In genomic region chr7:16801111-16801542, GRCh38 we compare ENCODE assay signal across 8 cellular contexts.
DNase-seq lines count a peak whose midpoint lies in the region; ATAC-seq and TF ChIP-seq lines count a peak whose summit lies in the region.

No MANE protein-coding gene starts in this region.

- H3K4me3 ChIP-seq in MM.1S (ENCODE audit: low read length): no peak overlapping the region

- no peaks in the 10 kb centered on the region for H3K36me3 ChIP-seq in MM.1S (replicated peaks; ENCODE audit: insufficient read depth, low read length)

- H3K9me2 ChIP-seq in MM.1S (replicated peaks; ENCODE audit: insufficient read depth, low read length): no peaks in the 10 kb centered on the region

- H3K4me1 ChIP-seq in MM.1S (ENCODE audit: low read length): no peaks in the 10 kb centered on the region

- no peak overlapping the region for H3K9ac ChIP-seq in MM.1S (ENCODE audit: low read length)

- H3K27ac ChIP-seq in MM.1S (ENCODE audit: low read length): no peak overlapping the region

- DNase-seq in D341Med (ENCODE audit: low spot score): peak; percentile 43
- peak; percentile 56 for DNase-seq in GM20000 (ENCODE audit: low spot score)
- peak; percentile 49 for DNase-seq in MM.1S
- peak; percentile 45 for DNase-seq in SHP77 treated with DMSO at 0.1 percent for 48 hours (lab: John Stamatoyannopoulos, UW)
- DNase-seq in fibroblast of gingiva (ENCODE audit: low read depth): peak; percentile 33
- DNase-seq in pons (ENCODE audit: low spot score): peak; percentile 61

- no peaks in the 10 kb centered on the region for H3F3A ChIP-seq in MM.1S (ENCODE audit: insufficient read depth, low read length)

- no peak overlapping the region for H3K4me2 ChIP-seq in MM.1S (ENCODE audit: low read depth, low read length)

- H4K20me1 ChIP-seq in MM.1S (ENCODE audit: insufficient read depth, low read length): no peaks in the 10 kb centered on the region

- no peak for TF ChIP-seq CTCF in GM20000 (IDR thresholded peaks at IDR 0.05; ENCODE audit: extremely low read depth, missing control alignments)
- peak; percentile 52 for TF ChIP-seq CTCF in MM.1S (IDR thresholded peaks at IDR 0.05; ENCODE audit: low read length)

- no peaks in the 10 kb centered on the region for H3K79me2 ChIP-seq in MM.1S (ENCODE audit: low read length)

- H3K27me3 ChIP-seq in MM.1S (replicated peaks; ENCODE audit: insufficient read depth, low read length): no peaks in the 10 kb centered on the region

- ATAC-seq in HG03439 (IDR thresholded peaks at IDR 0.05; ENCODE audit: unreplicated experiment) (no peak), HG03571 (IDR thresholded peaks at IDR 0.05; ENCODE audit: unreplicated experiment) (no peak)

- H2AFZ ChIP-seq in MM.1S (ENCODE audit: low read length): no peak overlapping the region

- no peaks in the 10 kb centered on the region for H3K9me3 ChIP-seq in MM.1S (replicated peaks; ENCODE audit: insufficient read depth, low read length)
